In genomic region chr22:19449422-19449767, GRCh38 we compare ENCODE assay signal across 1 cellular context.
TF ChIP-seq lines count a peak whose summit lies in the region.

No MANE protein-coding gene starts in this region.

TF ChIP-seq in K562, 482 proteins besides CTCF, POLR2A, EP300 and RAD21:
- TF ChIP-seq ZKSCAN3 (CRISPR knock-in tag; IDR thresholded peaks at IDR 0.05) (no peak), SNRNP70 (optimal IDR thresholded peaks at IDR 0.05; ENCODE audit: low read depth, low read length) (peak; percentile 69), ZNF408 (CRISPR knock-in tag; IDR thresholded peaks at IDR 0.05; ENCODE audit: low read depth) (peak; percentile 71; the same call in 1 of the 2 replicates), WHSC1 (IDR thresholded peaks at IDR 0.05; ENCODE audit: low read length) (peak; percentile 5), ZNF398 (CRISPR knock-in tag; IDR thresholded peaks at IDR 0.05) (no peak), ZNF174 (CRISPR knock-in tag; IDR thresholded peaks at IDR 0.05) (no peak), THAP12 (CRISPR knock-in tag; IDR thresholded peaks at IDR 0.05) (0 out of 2 replicates have a peak, but pooled peaks have one; percentile 36), TAF15 (IDR thresholded peaks at IDR 0.05; ENCODE audit: low read depth, low read length) (no peak), ZNF212 (CRISPR knock-in tag; IDR thresholded peaks at IDR 0.05) (0 out of 2 replicates have a peak, but pooled peaks have one; percentile 35), ZNF707 (CRISPR knock-in tag; conservative IDR thresholded peaks at IDR 0.05) (peak; percentile 37; the same call in 1 of the 2 replicates), HDAC6 (IDR thresholded peaks at IDR 0.05; ENCODE audit: low read depth, low read length) (0 out of 2 replicates have a peak, but pooled peaks have one; percentile 13)
